Comparison of ENCODE assay signal across 1 cellular context in the genomic region with DNA sequence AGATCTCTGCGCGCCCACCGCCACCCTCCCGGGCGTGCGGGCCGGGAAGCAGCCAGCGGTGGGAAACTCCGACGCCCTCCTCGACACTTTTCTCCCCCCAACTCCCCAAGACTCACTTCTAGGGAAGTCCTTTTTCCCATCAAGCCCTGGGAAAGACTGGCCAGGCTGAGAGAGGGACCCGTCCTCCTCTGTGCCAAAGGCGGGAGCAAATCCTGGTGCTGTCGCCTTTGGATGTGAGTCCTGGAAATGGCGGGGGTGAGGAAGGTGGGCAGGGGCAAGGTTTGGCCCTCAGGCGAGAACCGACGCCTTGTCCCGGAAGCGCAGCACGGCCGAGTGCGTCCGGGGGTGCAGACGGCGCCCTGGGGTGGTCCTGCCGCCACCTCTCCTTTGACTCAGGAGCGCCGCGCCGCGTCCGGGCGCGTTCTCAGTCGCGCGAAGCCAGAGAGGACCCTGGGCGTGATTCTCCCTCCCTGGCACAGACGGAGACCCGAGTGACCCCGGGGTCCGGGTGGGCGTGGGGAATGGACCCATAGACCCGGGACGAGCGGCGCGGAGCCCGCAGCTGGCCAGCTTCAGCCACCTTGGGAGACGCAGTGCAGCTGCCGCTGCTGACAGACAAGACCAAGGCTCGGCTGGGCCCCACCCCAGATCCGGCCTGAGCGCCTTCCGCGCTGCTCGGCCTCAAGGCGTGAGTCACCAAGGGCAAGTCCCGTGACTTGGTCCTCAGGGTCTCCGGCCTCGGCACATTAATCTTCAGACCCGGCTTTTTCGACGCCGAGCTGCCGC.
A peak's percentile ranks its signal among the peaks of the same experiment; 100 is the strongest.
TF ChIP-seq lines count a peak whose summit lies in the region.

No MANE protein-coding gene starts in this region.

TF ChIP-seq in GM12878, 131 proteins besides CTCF, POLR2A, EP300 and RAD21 (continued from another document):
- TF ChIP-seq, protein P1, sequence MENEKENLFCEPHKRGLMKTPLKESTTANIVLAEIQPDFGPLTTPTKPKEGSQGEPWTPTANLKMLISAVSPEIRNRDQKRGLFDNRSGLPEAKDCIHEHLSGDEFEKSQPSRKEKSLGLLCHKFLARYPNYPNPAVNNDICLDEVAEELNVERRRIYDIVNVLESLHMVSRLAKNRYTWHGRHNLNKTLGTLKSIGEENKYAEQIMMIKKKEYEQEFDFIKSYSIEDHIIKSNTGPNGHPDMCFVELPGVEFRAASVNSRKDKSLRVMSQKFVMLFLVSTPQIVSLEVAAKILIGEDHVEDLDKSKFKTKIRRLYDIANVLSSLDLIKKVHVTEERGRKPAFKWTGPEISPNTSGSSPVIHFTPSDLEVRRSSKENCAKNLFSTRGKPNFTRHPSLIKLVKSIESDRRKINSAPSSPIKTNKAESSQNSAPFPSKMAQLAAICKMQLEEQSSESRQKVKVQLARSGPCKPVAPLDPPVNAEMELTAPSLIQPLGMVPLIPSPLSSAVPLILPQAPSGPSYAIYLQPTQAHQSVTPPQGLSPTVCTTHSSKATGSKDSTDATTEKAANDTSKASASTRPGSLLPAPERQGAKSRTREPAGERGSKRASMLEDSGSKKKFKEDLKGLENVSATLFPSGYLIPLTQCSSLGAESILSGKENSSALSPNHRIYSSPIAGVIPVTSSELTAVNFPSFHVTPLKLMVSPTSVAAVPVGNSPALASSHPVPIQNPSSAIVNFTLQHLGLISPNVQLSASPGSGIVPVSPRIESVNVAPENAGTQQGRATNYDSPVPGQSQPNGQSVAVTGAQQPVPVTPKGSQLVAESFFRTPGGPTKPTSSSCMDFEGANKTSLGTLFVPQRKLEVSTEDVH (IDR thresholded peaks at IDR 0.05; ENCODE audit: low read depth, partially characterized antibody), result no peak
- TF ChIP-seq NFXL1 (IDR thresholded peaks at IDR 0.05; ENCODE audit: borderline replicate concordance), result no peak
- peak; percentile 87 for TF ChIP-seq NR2F1 (conservative IDR thresholded peaks at IDR 0.05)
- TF ChIP-seq TCF12 (IDR thresholded peaks at IDR 0.05; ENCODE audit: low read depth, low read length), result peak; percentile 73
- TF ChIP-seq WRNIP1 (IDR thresholded peaks at IDR 0.05; ENCODE audit: borderline replicate concordance, low read depth, low read length), result no peak
- TF ChIP-seq, protein P2, sequence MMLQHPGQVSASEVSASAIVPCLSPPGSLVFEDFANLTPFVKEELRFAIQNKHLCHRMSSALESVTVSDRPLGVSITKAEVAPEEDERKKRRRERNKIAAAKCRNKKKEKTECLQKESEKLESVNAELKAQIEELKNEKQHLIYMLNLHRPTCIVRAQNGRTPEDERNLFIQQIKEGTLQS (IDR thresholded peaks at IDR 0.05; ENCODE audit: borderline replicate concordance, extremely low read depth, low read depth, low read length), result no peak
- TF ChIP-seq, protein P3, sequence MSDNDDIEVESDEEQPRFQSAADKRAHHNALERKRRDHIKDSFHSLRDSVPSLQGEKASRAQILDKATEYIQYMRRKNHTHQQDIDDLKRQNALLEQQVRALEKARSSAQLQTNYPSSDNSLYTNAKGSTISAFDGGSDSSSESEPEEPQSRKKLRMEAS (IDR thresholded peaks at IDR 0.05; ENCODE audit: low read depth, low read length), result no peak
- TF ChIP-seq SUPT20H (IDR thresholded peaks at IDR 0.05; ENCODE audit: borderline replicate concordance, control insufficient read depth, low read depth, low read length), result no peak
- TF ChIP-seq EZH2 (IDR thresholded peaks at IDR 0.05; ENCODE audit: borderline replicate concordance, control insufficient read depth, low read depth, low read length), result no peak
- TF ChIP-seq, protein P4, sequence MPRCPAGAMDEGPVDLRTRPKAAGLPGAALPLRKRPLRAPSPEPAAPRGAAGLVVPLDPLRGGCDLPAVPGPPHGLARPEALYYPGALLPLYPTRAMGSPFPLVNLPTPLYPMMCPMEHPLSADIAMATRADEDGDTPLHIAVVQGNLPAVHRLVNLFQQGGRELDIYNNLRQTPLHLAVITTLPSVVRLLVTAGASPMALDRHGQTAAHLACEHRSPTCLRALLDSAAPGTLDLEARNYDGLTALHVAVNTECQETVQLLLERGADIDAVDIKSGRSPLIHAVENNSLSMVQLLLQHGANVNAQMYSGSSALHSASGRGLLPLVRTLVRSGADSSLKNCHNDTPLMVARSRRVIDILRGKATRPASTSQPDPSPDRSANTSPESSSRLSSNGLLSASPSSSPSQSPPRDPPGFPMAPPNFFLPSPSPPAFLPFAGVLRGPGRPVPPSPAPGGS (IDR thresholded peaks at IDR 0.05; ENCODE audit: borderline replicate concordance, insufficient read depth, low read depth, low read length, poor library complexity, severe bottlenecking), result no peak
- peak; percentile 11; the same call in 1 of the 2 replicates for TF ChIP-seq PAX5 (IDR thresholded peaks at IDR 0.05; ENCODE audit: borderline replicate concordance, low read depth, low read length)
- TF ChIP-seq EGR1 (IDR thresholded peaks at IDR 0.05; ENCODE audit: borderline replicate concordance in 1 of 2, low read depth in 2 of 2, low read length in 2 of 2), result peak in 1 of 2 experiments; percentile 21; a peak in 1 of 3 replicates
- TF ChIP-seq YBX1 (IDR thresholded peaks at IDR 0.05), result no peak
- TF ChIP-seq SMAD1 (IDR thresholded peaks at IDR 0.05; ENCODE audit: low read depth, partially characterized antibody), result no peak
- TF ChIP-seq NBN (IDR thresholded peaks at IDR 0.05), result no peak
- TF ChIP-seq SIX5 (IDR thresholded peaks at IDR 0.05; ENCODE audit: low read depth, low read length, severe bottlenecking), result no peak
- TF ChIP-seq EED (IDR thresholded peaks at IDR 0.05; ENCODE audit: low read depth), result peak; percentile 61; the same call in 1 of the 2 replicates
- peak; percentile 81; the same call in 1 of the 2 replicates for TF ChIP-seq TCF3 (IDR thresholded peaks at IDR 0.05; ENCODE audit: borderline replicate concordance, insufficient read depth, low read depth, low read length)
- peak; percentile 18 for TF ChIP-seq MEF2B (IDR thresholded peaks at IDR 0.05; ENCODE audit: partially characterized antibody, poor library complexity, severe bottlenecking)
- TF ChIP-seq MXI1 (IDR thresholded peaks at IDR 0.05; ENCODE audit: low read depth, low read length), result no peak
- peak; percentile 6 for TF ChIP-seq RELA (IDR thresholded peaks at IDR 0.05; ENCODE audit: borderline replicate concordance, partially characterized antibody)
- TF ChIP-seq POU2F2 (IDR thresholded peaks at IDR 0.05; ENCODE audit: borderline replicate concordance, low read depth, low read length), result 0 out of 3 replicates have a peak, but pooled peaks have one; percentile 3
- TF ChIP-seq CBFB (IDR thresholded peaks at IDR 0.05; ENCODE audit: low read depth), result peak; percentile 18; the same call in 1 of the 2 replicates
- no peak for TF ChIP-seq RFX5 (IDR thresholded peaks at IDR 0.05; ENCODE audit: low read depth, low read length)
- TF ChIP-seq SMARCA5 (IDR thresholded peaks at IDR 0.05), result peak; percentile 78
- no peak for TF ChIP-seq FOXK2 (IDR thresholded peaks at IDR 0.05)
- TF ChIP-seq, protein P5, sequence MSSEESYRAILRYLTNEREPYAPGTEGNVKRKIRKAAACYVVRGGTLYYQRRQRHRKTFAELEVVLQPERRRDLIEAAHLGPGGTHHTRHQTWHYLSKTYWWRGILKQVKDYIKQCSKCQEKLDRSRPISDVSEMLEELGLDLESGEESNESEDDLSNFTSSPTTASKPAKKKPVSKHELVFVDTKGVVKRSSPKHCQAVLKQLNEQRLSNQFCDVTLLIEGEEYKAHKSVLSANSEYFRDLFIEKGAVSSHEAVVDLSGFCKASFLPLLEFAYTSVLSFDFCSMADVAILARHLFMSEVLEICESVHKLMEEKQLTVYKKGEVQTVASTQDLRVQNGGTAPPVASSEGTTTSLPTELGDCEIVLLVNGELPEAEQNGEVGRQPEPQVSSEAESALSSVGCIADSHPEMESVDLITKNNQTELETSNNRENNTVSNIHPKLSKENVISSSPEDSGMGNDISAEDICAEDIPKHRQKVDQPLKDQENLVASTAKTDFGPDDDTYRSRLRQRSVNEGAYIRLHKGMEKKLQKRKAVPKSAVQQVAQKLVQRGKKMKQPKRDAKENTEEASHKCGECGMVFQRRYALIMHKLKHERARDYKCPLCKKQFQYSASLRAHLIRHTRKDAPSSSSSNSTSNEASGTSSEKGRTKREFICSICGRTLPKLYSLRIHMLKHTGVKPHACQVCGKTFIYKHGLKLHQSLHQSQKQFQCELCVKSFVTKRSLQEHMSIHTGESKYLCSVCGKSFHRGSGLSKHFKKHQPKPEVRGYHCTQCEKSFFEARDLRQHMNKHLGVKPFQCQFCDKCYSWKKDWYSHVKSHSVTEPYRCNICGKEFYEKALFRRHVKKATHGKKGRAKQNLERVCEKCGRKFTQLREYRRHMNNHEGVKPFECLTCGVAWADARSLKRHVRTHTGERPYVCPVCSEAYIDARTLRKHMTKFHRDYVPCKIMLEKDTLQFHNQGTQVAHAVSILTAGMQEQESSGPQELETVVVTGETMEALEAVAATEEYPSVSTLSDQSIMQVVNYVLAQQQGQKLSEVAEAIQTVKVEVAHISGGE (CRISPR knock-in tag; IDR thresholded peaks at IDR 0.05), result no peak
- no peak for TF ChIP-seq HCFC1 (IDR thresholded peaks at IDR 0.05; ENCODE audit: low read length)
- TF ChIP-seq, protein P6, sequence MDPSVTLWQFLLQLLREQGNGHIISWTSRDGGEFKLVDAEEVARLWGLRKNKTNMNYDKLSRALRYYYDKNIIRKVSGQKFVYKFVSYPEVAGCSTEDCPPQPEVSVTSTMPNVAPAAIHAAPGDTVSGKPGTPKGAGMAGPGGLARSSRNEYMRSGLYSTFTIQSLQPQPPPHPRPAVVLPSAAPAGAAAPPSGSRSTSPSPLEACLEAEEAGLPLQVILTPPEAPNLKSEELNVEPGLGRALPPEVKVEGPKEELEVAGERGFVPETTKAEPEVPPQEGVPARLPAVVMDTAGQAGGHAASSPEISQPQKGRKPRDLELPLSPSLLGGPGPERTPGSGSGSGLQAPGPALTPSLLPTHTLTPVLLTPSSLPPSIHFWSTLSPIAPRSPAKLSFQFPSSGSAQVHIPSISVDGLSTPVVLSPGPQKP (IDR thresholded peaks at IDR 0.05; ENCODE audit: low read depth, low read length), result peak; percentile 48; the same call in 1 of the 2 replicates
- TF ChIP-seq DPF2 (IDR thresholded peaks at IDR 0.05), result peak; percentile 58; the same call in 1 of the 2 replicates
- TF ChIP-seq ZNF384 (IDR thresholded peaks at IDR 0.05; ENCODE audit: borderline replicate concordance, low read depth, low read length), result no peak
- TF ChIP-seq, protein P7, sequence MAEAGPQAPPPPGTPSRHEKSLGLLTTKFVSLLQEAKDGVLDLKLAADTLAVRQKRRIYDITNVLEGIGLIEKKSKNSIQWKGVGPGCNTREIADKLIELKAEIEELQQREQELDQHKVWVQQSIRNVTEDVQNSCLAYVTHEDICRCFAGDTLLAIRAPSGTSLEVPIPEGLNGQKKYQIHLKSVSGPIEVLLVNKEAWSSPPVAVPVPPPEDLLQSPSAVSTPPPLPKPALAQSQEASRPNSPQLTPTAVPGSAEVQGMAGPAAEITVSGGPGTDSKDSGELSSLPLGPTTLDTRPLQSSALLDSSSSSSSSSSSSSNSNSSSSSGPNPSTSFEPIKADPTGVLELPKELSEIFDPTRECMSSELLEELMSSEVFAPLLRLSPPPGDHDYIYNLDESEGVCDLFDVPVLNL (IDR thresholded peaks at IDR 0.05; ENCODE audit: low read depth, low read length), result no peak
TF ChIP-seq in GM12878: peak in this region for 24.
